ENCODE assay signal across 8 cellular contexts in the genomic region with DNA sequence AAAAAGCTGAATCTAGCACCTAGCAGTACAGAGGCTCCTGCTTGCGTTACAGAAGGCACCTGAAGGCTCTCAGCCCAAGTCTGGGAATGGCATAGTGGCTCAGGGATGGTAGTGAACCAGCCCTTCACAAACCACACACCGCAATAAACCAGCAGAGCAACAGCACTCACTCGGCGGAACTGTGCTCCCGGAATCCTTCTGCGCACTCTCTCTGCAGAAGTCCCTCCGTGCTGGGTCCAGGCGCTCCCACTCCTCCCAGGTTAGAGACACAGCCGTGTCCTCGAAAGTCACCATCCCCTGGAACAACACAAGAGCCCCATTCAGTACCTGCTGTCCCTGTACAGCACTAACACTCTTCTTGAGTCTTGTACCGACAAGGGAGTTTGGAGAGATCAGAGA. TPM values are rescaled to one million over a fixed set of nuclear protein-coding genes. Genes with fewer than 3 reads are reported as not detected.
DNase-seq lines count a peak whose midpoint lies in the region; ATAC-seq, FAIRE-seq and TF ChIP-seq lines count a peak whose summit lies in the region.

No MANE protein-coding gene starts in this region.

- H2AFZ ChIP-seq in PC-3 (ENCODE audit: low read length), result no peak overlapping the region

- peaks cover 16% of the 10 kb centered on the region for H4K20me1 ChIP-seq in PC-3 (ENCODE audit: low read length)

- H3K4me1 ChIP-seq in PC-3 (ENCODE audit: insufficient read depth, low read length), result 0 out of 2 replicates have a peak, but pooled peaks cover 5% of the 10 kb centered on the region
- H3K4me1 ChIP-seq in pancreas, result peaks cover 0 to 15% (median 13%) of the 10 kb centered on the region in 3 donors

- peak overlapping the region; percentile 85 for H3K9ac ChIP-seq in PC-3 (ENCODE audit: low read length)

- CTCF ChIA-PET in PC-3 (lab: Charles Lee), result no interaction called here

- peaks cover 54% of the 10 kb centered on the region for H3K79me2 ChIP-seq in PC-3 (ENCODE audit: low read length)

- H3K9me2 ChIP-seq in PC-3 (replicated peaks; ENCODE audit: low read length), result no peaks in the 10 kb centered on the region

- DNase-seq in GM12864 (ENCODE audit: low read depth) (no peak), PC-3 (peak; percentile 19), epithelial cell of esophagus (ENCODE audit: low read depth) (no peak), pancreas (no peak), DMS 273 treated with DMSO at 0.1 percent for 48 hours (lab: John Stamatoyannopoulos, UW) (no peak), nucleus accumbens (lab: John Stamatoyannopoulos, UW) (no peak), AG08396 (ENCODE audit: low spot score) (no peak)

- ATAC-seq in PC-3, result peak; percentile 32
- ATAC-seq in pancreas, result no peak
- no peak for ATAC-seq in GM18498 (IDR thresholded peaks at IDR 0.05; ENCODE audit: unreplicated experiment)

- H3K4me2 ChIP-seq in PC-3 (ENCODE audit: low read length), result peak overlapping the region; percentile 100

- H3K27me3 ChIP-seq in PC-3 (ENCODE audit: low read length) (no peaks in the 10 kb centered on the region), pancreas (no peaks in the 10 kb centered on the region)

- WGBS in pancreas, 2 donors, result 57 to 62% methylated on average over 11 of the region's 11 CpGs

- no TSS peak for BruUV-seq in PC-3 (replicated peaks; lab: Mats Ljungman, UMichigan)

- intact Hi-C loops in PC-3 (cut with micrococcal nuclease) (no loop called here), pancreas (cut with DNase I) (no loop called here)

- POLR2A ChIA-PET in PC-3 (lab: Charles Lee; ENCODE audit: unreplicated experiment), result no interaction called here

- H3K27ac ChIP-seq in PC-3 (ENCODE audit: low read length), result no peak overlapping the region
- H3K27ac ChIP-seq in pancreas, result no peak overlapping the region

- no peak for TF ChIP-seq CTCF in GM12864 (IDR thresholded peaks at IDR 0.05; ENCODE audit: low read depth, low read length, missing control alignments)
- TF ChIP-seq CTCF in PC-3 (conservative IDR thresholded peaks at IDR 0.05; ENCODE audit: low read depth, low read length), result no peak
- TF ChIP-seq CTCF in epithelial cell of esophagus (IDR thresholded peaks at IDR 0.05; ENCODE audit: insufficient read depth, low read depth, low read length, missing control alignments), result no peak
- TF ChIP-seq CTCF in pancreas (IDR thresholded peaks at IDR 0.05), result no peak

- H3K9me3 ChIP-seq in PC-3 (ENCODE audit: low read length), result peaks cover 10% of the 10 kb centered on the region; the same call in 1 of the 2 replicates
- no peaks in the 10 kb centered on the region for H3K9me3 ChIP-seq in pancreas

- peak overlapping the region; percentile 66 for H3K4me3 ChIP-seq in GM12864 (ENCODE audit: low read depth, low read length)
- peak overlapping the region; percentile 97 for H3K4me3 ChIP-seq in PC-3 (ENCODE audit: low read length)
- H3K4me3 ChIP-seq in epithelial cell of esophagus (ENCODE audit: low read length), result peak overlapping the region; percentile 88
- peak overlapping the region; percentile 14 to 82 (median 76) for H3K4me3 ChIP-seq in pancreas

- no peaks in the 10 kb centered on the region for H3F3A ChIP-seq in PC-3 (ENCODE audit: low read length, unreplicated experiment)

- FAIRE-seq in pancreas (lab: Jason Lieb, UNC), result no peak

- H3K36me3 ChIP-seq in PC-3 (ENCODE audit: low read depth, low read length) (peaks cover 17% of the 10 kb centered on the region), pancreas (peaks cover 9 to 13% (median 9%) of the 10 kb centered on the region in 3 donors)

RNA-seq across cellular contexts. Expression of a gene that starts 1.5 kb away (rescaled TPM):
- total RNA-seq in PC-3 (2014; rRNA removed), result 17.7 and 19.4 TPM in 2 replicates
- 10 to 100 TPM; 10.3 to 16.8 (median 13.2) TPM for total RNA-seq in pancreas
- polyA plus RNA-seq in pancreas, result 10 to 100 TPM; 15.6 to 15.9 TPM

RNA-seq across cellular contexts. Expression of a gene that starts 5.9 kb away (rescaled TPM):
- total RNA-seq in PC-3 (2014; rRNA removed) (8.6 and 9.9 TPM in 2 replicates), pancreas (1 to 10 TPM; 1.4 to 4.1 (median 2.0) TPM)
- polyA plus RNA-seq in pancreas, result 1 to 10 TPM; 2.4 TPM

RNA-seq across cellular contexts. Expression of a gene that starts 25.9 kb away (rescaled TPM):
- total RNA-seq in PC-3 (2014; rRNA removed) (6.6 and 8.3 TPM in 2 replicates), pancreas (1 to 10 TPM; 3.6 to 7.8 (median 4.3) TPM)
- polyA plus RNA-seq in pancreas, result 10 to 100 TPM; 12.9 to 21.9 TPM

RNA-seq across cellular contexts. Expression of a gene that starts 32.6 kb away (rescaled TPM):
- total RNA-seq in PC-3 (2014; rRNA removed) (660 and 1,030 TPM in 2 replicates), pancreas (100 to 1,000 TPM in 1 of 6 donors, 10 to 100 TPM in 5; 50.8 to 102 (median 83.4) TPM)
- polyA plus RNA-seq in pancreas, result 100 to 1,000 TPM; 412 to 428 TPM

RNA-seq across cellular contexts. Expression of a gene that starts 53.4 kb away (rescaled TPM):
- total RNA-seq in PC-3 (2014; rRNA removed) (2.2 and 3.8 TPM in 2 replicates), pancreas (1 to 10 TPM; 1.7 to 4.1 (median 2.3) TPM)
- polyA plus RNA-seq in pancreas, result 1 to 10 TPM; 2.3 to 4.3 TPM
